Comparison of ENCODE assay signal across 14 cellular contexts in genomic region chr12:13223176-13223806, GRCh38. TPM values are rescaled to one million over a fixed set of nuclear protein-coding genes. Genes with fewer than 3 reads are reported as not detected.
DNase-seq lines count a peak whose midpoint lies in the region; ATAC-seq and TF ChIP-seq lines count a peak whose summit lies in the region.
"Had no signal": no experiment of that assay in that cellular context is flagged by ENCODE, and none has a peak within 500 bp of the region (broad histone marks: within the 10 kb centered on the region; RNA-seq: fewer than 3 reads in every experiment).

No MANE protein-coding gene starts in this region.

- peaks cover 3% of the 10 kb centered on the region for H3K36me3 Mint-ChIP-seq in osteocyte (ENCODE audit: unreplicated experiment)
- H3K36me3 Mint-ChIP-seq in activated CD4-positive, alpha-beta T cell treated with anti-CD3 and anti-CD28 coated beads, Interleukin-2, amount 10 ng/mL, durations not matched to agents 7 days and 5 days (ENCODE audit: low read depth), result no peaks in the 10 kb centered on the region

- in situ Hi-C loops in HAP-1 (cut with MboI; ENCODE audit: low sequenced_read_pairs), result no loop called here

- TF ChIP-seq CTCF in choroid plexus epithelial cell (conservative IDR thresholded peaks at IDR 0.05; ENCODE audit: low read depth, low read length), result no peak
- TF ChIP-seq CTCF in osteocyte (IDR thresholded peaks at IDR 0.05), result no peak

- peaks cover 2% of the 10 kb centered on the region for H3K27me3 Mint-ChIP-seq in osteocyte (ENCODE audit: unreplicated experiment)
- peaks cover 45% of the 10 kb centered on the region for H3K27me3 Mint-ChIP-seq in activated CD4-positive, alpha-beta T cell treated with anti-CD3 and anti-CD28 coated beads, Interleukin-2, amount 10 ng/mL, durations not matched to agents 7 days and 5 days

- peak overlapping the region; percentile 88 for H3K27ac Mint-ChIP-seq in osteocyte (ENCODE audit: unreplicated experiment)
- no peak overlapping the region for H3K27ac Mint-ChIP-seq in activated CD4-positive, alpha-beta T cell treated with anti-CD3 and anti-CD28 coated beads, Interleukin-2, amount 10 ng/mL, durations not matched to agents 7 days and 5 days

- H3K27me3 ChIP-seq in HAP-1 (ENCODE audit: low read depth), result peaks cover 9% of the 10 kb centered on the region; the same call in 1 of the 2 replicates
- H3K27me3 ChIP-seq: ascending aorta, heart left ventricle had no signal

- no peaks in the 10 kb centered on the region; the same call in 1 of the 2 replicates for H3K9me3 ChIP-seq in HAP-1
- H3K9me3 ChIP-seq: ascending aorta, heart left ventricle, mucosa of descending colon had no signal

- peaks cover 5% of the 10 kb centered on the region for H3K9me3 Mint-ChIP-seq in osteocyte (ENCODE audit: unreplicated experiment)
- no peaks in the 10 kb centered on the region for H3K9me3 Mint-ChIP-seq in activated CD4-positive, alpha-beta T cell treated with anti-CD3 and anti-CD28 coated beads, Interleukin-2, amount 10 ng/mL, durations not matched to agents 7 days and 5 days

- CTCF ChIA-PET in activated CD4-positive, alpha-beta T cell treated with anti-CD3 and anti-CD28 coated beads, Interleukin-2, amount 10 ng/mL, durations not matched to agents 7 days and 5 days (lab: Charles Lee), result interaction anchor here (1.6 kb wide), 1 partner anchor 11 kb away, joined by 4 read pairs; no protein-coding TSS in a partner anchor

- no peak overlapping the region for H3K4me3 Mint-ChIP-seq in osteocyte (ENCODE audit: unreplicated experiment)
- H3K4me3 Mint-ChIP-seq in activated CD4-positive, alpha-beta T cell treated with anti-CD3 and anti-CD28 coated beads, Interleukin-2, amount 10 ng/mL, durations not matched to agents 7 days and 5 days, result no peak overlapping the region

- no peak for ATAC-seq in HG03280 (IDR thresholded peaks at IDR 0.05; ENCODE audit: unreplicated experiment)
- ATAC-seq: heart left ventricle, mucosa of descending colon had no signal

- H3K4me3 ChIP-seq in choroid plexus epithelial cell (ENCODE audit: low read depth, low read length) (no peak overlapping the region), HAP-1 (no peak overlapping the region)
- H3K4me3 ChIP-seq: ascending aorta, heart left ventricle, mucosa of descending colon, skin epidermis had no signal

- no peaks in the 10 kb centered on the region for H3K36me3 ChIP-seq in HAP-1 (replicated peaks)
- H3K36me3 ChIP-seq: ascending aorta had no signal

- POLR2A ChIA-PET in activated CD4-positive, alpha-beta T cell treated with anti-CD3 and anti-CD28 coated beads, Interleukin-2, amount 10 ng/mL, durations not matched to agents 7 days and 5 days (lab: Charles Lee), result no interaction called here

- peak; percentile 85 for DNase-seq in DMS79 (lab: John Stamatoyannopoulos, UW)
- DNase-seq in NCI-H2107 (lab: John Stamatoyannopoulos, UW), result peak; percentile 18
- DNase-seq in choroid plexus epithelial cell (ENCODE audit: low read depth), result peak; percentile 81
- DNase-seq in osteocyte (ENCODE audit: extremely low spot score, unreplicated experiment), result no peak
- no peak for DNase-seq in HAP-1 (ENCODE audit: low spot score in 2 of 2)
- no peak for DNase-seq in activated gamma-delta T cell treated with Interleukin-2 at 50 U/mL for 16 hours
- DNase-seq in activated CD4-positive, alpha-beta T cell treated with anti-CD3 and anti-CD28 coated beads, Interleukin-2, amount 10 ng/mL, durations not matched to agents 7 days and 5 days, result no peak
- DNase-seq: heart left ventricle, mucosa of descending colon, NCI-H1092, RPMI8226 had no signal

- H3K4me1 ChIP-seq in HAP-1, result no peaks in the 10 kb centered on the region
- H3K4me1 ChIP-seq: ascending aorta had no signal

- peaks cover 29% of the 10 kb centered on the region for H3K4me1 Mint-ChIP-seq in osteocyte (ENCODE audit: unreplicated experiment)
- H3K4me1 Mint-ChIP-seq in activated CD4-positive, alpha-beta T cell treated with anti-CD3 and anti-CD28 coated beads, Interleukin-2, amount 10 ng/mL, durations not matched to agents 7 days and 5 days, result no peaks in the 10 kb centered on the region

RNA-seq across cellular contexts. Expression of gene EMP1, which starts 26.8 kb away (rescaled TPM):
- 163 and 170 TPM in 2 replicates for total RNA-seq in osteocyte
- 10 to 100 TPM; 35.0 to 36.1 TPM for total RNA-seq in activated CD4-positive, alpha-beta T cell treated with anti-CD3 and anti-CD28 coated beads, Interleukin-2, amount 10 ng/mL, durations not matched to agents 7 days and 5 days

Comparison
In these comparisons a context has a peak if more than half of its experiments do, and no peak if none do; other contexts are left out.
1. DNase-seq: peak in DMS79 (single experiment), NCI-H2107 (single experiment) and choroid plexus epithelial cell (single experiment); none in osteocyte (single experiment), HAP-1 (0 of 2), activated gamma-delta T cell treated with Interleukin-2 at 50 U/mL for 16 hours (single experiment) and activated CD4-positive, alpha-beta T cell treated with anti-CD3 and anti-CD28 coated beads, Interleukin-2, amount 10 ng/mL, durations not matched to agents 7 days and 5 days (single experiment).